9 cellular contexts compared by ENCODE assay signal in genomic region chrX:71492086-71493065, GRCh38. TPM values are rescaled to one million over a fixed set of nuclear protein-coding genes. Genes with fewer than 3 reads are reported as not detected.
DNase-seq lines count a peak whose midpoint lies in the region; ATAC-seq and TF ChIP-seq lines count a peak whose summit lies in the region.
"Had no signal": no experiment of that assay in that cellular context is flagged by ENCODE, and none has a peak within 500 bp of the region (broad histone marks: within the 10 kb centered on the region; RNA-seq: fewer than 3 reads in every experiment).

No MANE protein-coding gene starts in this region.

- H3K4me1 Mint-ChIP-seq in CD8-positive, alpha-beta T cell (ENCODE audit: low read depth), result peaks cover 9% of the 10 kb centered on the region
- H3K4me1 Mint-ChIP-seq in MCF 10A (ENCODE audit: insufficient read depth, unreplicated experiment), result no peaks in the 10 kb centered on the region
- H3K4me1 Mint-ChIP-seq: nephron had no signal

- no peaks in the 10 kb centered on the region for H3K36me3 Mint-ChIP-seq in CD8-positive, alpha-beta T cell
- H3K36me3 Mint-ChIP-seq in MCF 10A (ENCODE audit: insufficient read depth, unreplicated experiment), result no peaks in the 10 kb centered on the region

- no peaks in the 10 kb centered on the region for H3K27me3 Mint-ChIP-seq in CD8-positive, alpha-beta T cell (ENCODE audit: low read depth)
- H3K27me3 Mint-ChIP-seq in MCF 10A (ENCODE audit: insufficient read depth, unreplicated experiment), result peaks cover 31% of the 10 kb centered on the region

- POLR2A ChIA-PET in CD8-positive, alpha-beta T cell (lab: Charles Lee), result interaction anchor here (0.6 to 4.4 kb wide), 4 partner anchors 41 to 209 kb away, joined by 4 to 42 read pairs (median 5); partner anchors contain the start of genes NONO and OGT
- POLR2A ChIA-PET in MCF 10A (lab: Yijun Ruan, JAX), result interaction anchor here (0.7 to 2.8 kb wide), 3 partner anchors 40 to 52 kb away, joined by 3 to 16 read pairs (median 3); partner anchors contain the start of gene OGT

- no peaks in the 10 kb centered on the region for H3K36me3 ChIP-seq in CD8-positive, alpha-beta T cell (ENCODE audit: insufficient read depth, low read length)

- H3K4me3 ChIP-seq in CD8-positive, alpha-beta T cell (ENCODE audit: low read depth, low read length), result peak overlapping the region; percentile 80

- no peaks in the 10 kb centered on the region for H3K9me3 ChIP-seq in CD8-positive, alpha-beta T cell (ENCODE audit: low read length)

- H3K4me1 ChIP-seq in CD8-positive, alpha-beta T cell (ENCODE audit: insufficient read depth, low read length), result peaks cover 4% of the 10 kb centered on the region

- peak overlapping the region; percentile 57 for H3K27ac Mint-ChIP-seq in CD8-positive, alpha-beta T cell
- no peak overlapping the region for H3K27ac Mint-ChIP-seq in MCF 10A (ENCODE audit: low read depth, unreplicated experiment)
- H3K27ac Mint-ChIP-seq: nephron had no signal

- peak overlapping the region; percentile 85 for H3K4me3 Mint-ChIP-seq in CD8-positive, alpha-beta T cell
- peak overlapping the region; percentile 56 for H3K4me3 Mint-ChIP-seq in MCF 10A (ENCODE audit: unreplicated experiment)
- H3K4me3 Mint-ChIP-seq: nephron had no signal

- intact Hi-C loops in CD8-positive, alpha-beta T cell (cut with DNase I, micrococcal nuclease), result loop anchor here (2.0 to 5.0 kb wide), 2 partner anchors 40 kb away; partner anchors contain the start of gene OGT (in 2 of the 2)
- intact Hi-C loops in MCF 10A (cut with micrococcal nuclease), result no loop called here

- no TSS peak for BruUV-seq in MCF 10A (replicated peaks; lab: Mats Ljungman, UMichigan)

- CTCF ChIA-PET in CD8-positive, alpha-beta T cell (lab: Charles Lee), result no interaction called here
- CTCF ChIA-PET in MCF 10A (lab: Yijun Ruan, JAX), result no interaction called here

- peak; percentile 85 for ATAC-seq in CD8-positive, alpha-beta T cell
- ATAC-seq in GM21576 (IDR thresholded peaks at IDR 0.05; ENCODE audit: unreplicated experiment), result no peak

- no peak for TF ChIP-seq CTCF in CD8-positive, alpha-beta T cell (IDR thresholded peaks at IDR 0.05)
- TF ChIP-seq CTCF in MCF 10A (IDR thresholded peaks at IDR 0.05; ENCODE audit: unreplicated experiment), result no peak

- H3K9me3 Mint-ChIP-seq in CD8-positive, alpha-beta T cell, result no peaks in the 10 kb centered on the region
- H3K9me3 Mint-ChIP-seq in MCF 10A (ENCODE audit: unreplicated experiment), result peaks cover 7% of the 10 kb centered on the region

- H3K27me3 ChIP-seq in CD8-positive, alpha-beta T cell (ENCODE audit: insufficient read depth, low read length), result no peaks in the 10 kb centered on the region

- peak; percentile 5 to 68 (median 29) for DNase-seq in CD8-positive, alpha-beta T cell
- peak; percentile 4 for DNase-seq in GOT3 (lab: John Stamatoyannopoulos, UW)
- DNase-seq in T-helper 22 cell (ENCODE audit: low read depth), result peak; percentile 14
- peak; percentile 3 for DNase-seq in MCF 10A (ENCODE audit: unreplicated experiment)
- DNase-seq in lung microvascular endothelial cell (ENCODE audit: low read depth in 2 of 2), result peak; percentile 27 to 49
- DNase-seq in stimulated activated CD8-positive, alpha-beta memory T cell treated with anti-CD3 and anti-CD28 coated beads, Interleukin-4, amount 100 ng/mL, for 4 hours (ENCODE audit: low read depth in 2 of 2, low spot score in 1 of 2), result peak; percentile 2 to 25
- no peak for DNase-seq in RKO (ENCODE audit: low spot score)

- H3K27ac ChIP-seq in CD8-positive, alpha-beta T cell (ENCODE audit: low read depth, low read length), result peak overlapping the region; percentile 42

RNA-seq across cellular contexts. Expression of gene OGT, which starts 40.5 kb away (rescaled TPM):
- total RNA-seq in CD8-positive, alpha-beta T cell, result 100 to 1,000 TPM; 295 to 297 TPM
- total RNA-seq in MCF 10A (2022) (282 and 300 TPM in 2 replicates), lung microvascular endothelial cell (59.1 and 83.1 TPM in 2 replicates)
